29 cellular contexts compared by ENCODE assay signal in the genomic region with DNA sequence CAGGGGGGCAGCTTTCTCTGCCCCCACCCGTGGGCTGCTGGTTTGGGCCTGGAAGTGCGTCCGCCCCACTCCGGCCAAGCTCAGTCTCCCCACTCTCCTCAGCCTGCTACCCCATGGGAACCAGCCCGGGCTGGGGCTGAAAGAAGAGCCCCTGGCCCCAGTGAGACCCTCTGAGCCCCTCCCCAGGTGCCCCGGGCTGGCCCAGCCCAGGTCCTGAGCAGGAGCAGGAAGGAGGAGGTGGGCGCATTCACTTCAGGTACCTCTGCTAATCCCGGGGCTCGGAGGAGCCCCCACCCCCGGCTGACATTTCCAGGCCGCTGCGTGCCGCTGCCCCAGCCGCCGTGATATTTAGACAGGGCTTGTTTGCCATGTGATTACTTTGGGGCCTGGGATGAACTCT. TPM values are rescaled to one million over a fixed set of nuclear protein-coding genes. Genes with fewer than 3 reads are reported as not detected.
"Had no signal": no experiment of that assay in that cellular context is flagged by ENCODE, and none has a peak within 500 bp of the region (broad histone marks: within the 10 kb centered on the region; RNA-seq: fewer than 3 reads in every experiment).

No MANE protein-coding gene starts in this region.

- H3K27me3 Mint-ChIP-seq: activated CD4-positive, alpha-beta T cell treated with anti-CD3 and anti-CD28 coated beads, Interleukin-2, amount 10 ng/mL, durations not matched to agents 7 days and 5 days had no signal

- DNase-seq: activated CD4-positive, alpha-beta memory T cell treated with anti-CD3 and anti-CD28 coated beads for 36 hours; activated CD4-positive, alpha-beta T cell treated with anti-CD3 and anti-CD28 coated beads, Interleukin-2, amount 10 ng/mL, durations not matched to agents 7 days and 5 days; activated CD4-positive, CD25-positive, alpha-beta regulatory T cell; activated CD8-positive, alpha-beta memory T cell treated with anti-CD3 and anti-CD28 coated beads for 24 hours; activated gamma-delta T cell; activated naive CD4-positive, alpha-beta T cell treated with anti-CD3 and anti-CD28 coated beads for 36 hours; activated T-cell treated with anti-CD3 and anti-CD28 coated beads, Interleukin-2, amount 50 U/mL, for 4 hours; amygdala; brain microvascular endothelial cell; KBM-7; NCI-H1092; NCI-H1417 treated with DMSO at 0.1 percent for 48 hours; NCI-H1694; NCI-H2029; NCI-H2107; NCI-H2171 treated with DMSO at 0.1 percent for 48 hours; NCI-H526; NCI-H82; T-cell; T-helper 2 cell had no signal

- H3K9me3 Mint-ChIP-seq: activated CD4-positive, alpha-beta memory T cell treated with anti-CD3 and anti-CD28 coated beads for 36 hours; activated naive CD4-positive, alpha-beta T cell treated with anti-CD3 and anti-CD28 coated beads for 36 hours; activated T-cell treated with anti-CD3 and anti-CD28 coated beads, Interleukin-2, amount 50 U/mL, for 4 hours; T-cell had no signal

- H3K4me1 Mint-ChIP-seq: activated CD4-positive, alpha-beta T cell treated with anti-CD3 and anti-CD28 coated beads, Interleukin-2, amount 10 ng/mL, durations not matched to agents 7 days and 5 days; T-cell had no signal

- ATAC-seq: activated T-cell treated with anti-CD3 and anti-CD28 coated beads, Interleukin-2, amount 50 U/mL, for 4 hours; Right ventricle myocardium inferior; T-cell had no signal

- H3K27ac ChIP-seq: brain microvascular endothelial cell, SK-N-MC, VCaP had no signal

- H3K27me3 ChIP-seq: brain microvascular endothelial cell had no signal

- H3K36me3 Mint-ChIP-seq: activated CD4-positive, alpha-beta memory T cell treated with anti-CD3 and anti-CD28 coated beads for 36 hours; activated naive CD8-positive, alpha-beta T cell; T-cell had no signal

- H3K27ac Mint-ChIP-seq: activated CD4-positive, alpha-beta memory T cell treated with anti-CD3 and anti-CD28 coated beads for 36 hours; activated CD4-positive, alpha-beta T cell treated with anti-CD3 and anti-CD28 coated beads, Interleukin-2, amount 10 ng/mL, durations not matched to agents 7 days and 5 days; activated naive CD4-positive, alpha-beta T cell treated with anti-CD3 and anti-CD28 coated beads for 36 hours; activated naive CD8-positive, alpha-beta T cell; T-cell had no signal

- H3K4me3 Mint-ChIP-seq: activated CD4-positive, alpha-beta memory T cell treated with anti-CD3 and anti-CD28 coated beads for 36 hours; activated CD4-positive, alpha-beta T cell treated with anti-CD3 and anti-CD28 coated beads, Interleukin-2, amount 10 ng/mL, durations not matched to agents 7 days and 5 days; activated naive CD4-positive, alpha-beta T cell treated with anti-CD3 and anti-CD28 coated beads for 36 hours; activated naive CD8-positive, alpha-beta T cell; activated T-cell treated with anti-CD3 and anti-CD28 coated beads, Interleukin-2, amount 50 U/mL, for 4 hours; T-cell had no signal

- H3K4me3 ChIP-seq: SK-N-MC had no signal

- H3K36me3 ChIP-seq: brain microvascular endothelial cell had no signal

RNA-seq across cellular contexts. Expression of a gene that starts 8.7 kb away (rescaled TPM):
- total RNA-seq: activated CD4-positive, alpha-beta memory T cell treated with anti-CD3 and anti-CD28 coated beads for 36 hours; activated CD4-positive, alpha-beta T cell treated with anti-CD3 and anti-CD28 coated beads, Interleukin-2, amount 10 ng/mL, durations not matched to agents 7 days and 5 days; activated naive CD4-positive, alpha-beta T cell treated with anti-CD3 and anti-CD28 coated beads for 36 hours; activated T-cell treated with anti-CD3 and anti-CD28 coated beads, Interleukin-2, amount 50 U/mL, for 4 hours; cardiac septum; LHCN-M2; NCI-H460; Right ventricle myocardium inferior; T-cell had no signal

RNA-seq across cellular contexts. Expression of a gene that starts 19.3 kb away (rescaled TPM):
- total RNA-seq: activated CD4-positive, alpha-beta memory T cell treated with anti-CD3 and anti-CD28 coated beads for 36 hours; activated CD4-positive, alpha-beta T cell treated with anti-CD3 and anti-CD28 coated beads, Interleukin-2, amount 10 ng/mL, durations not matched to agents 7 days and 5 days; activated naive CD4-positive, alpha-beta T cell treated with anti-CD3 and anti-CD28 coated beads for 36 hours; activated T-cell treated with anti-CD3 and anti-CD28 coated beads, Interleukin-2, amount 50 U/mL, for 4 hours; cardiac septum; cerebellum; LHCN-M2; M059J; NCI-H460; Right ventricle myocardium inferior had no signal
